In the genomic region with DNA sequence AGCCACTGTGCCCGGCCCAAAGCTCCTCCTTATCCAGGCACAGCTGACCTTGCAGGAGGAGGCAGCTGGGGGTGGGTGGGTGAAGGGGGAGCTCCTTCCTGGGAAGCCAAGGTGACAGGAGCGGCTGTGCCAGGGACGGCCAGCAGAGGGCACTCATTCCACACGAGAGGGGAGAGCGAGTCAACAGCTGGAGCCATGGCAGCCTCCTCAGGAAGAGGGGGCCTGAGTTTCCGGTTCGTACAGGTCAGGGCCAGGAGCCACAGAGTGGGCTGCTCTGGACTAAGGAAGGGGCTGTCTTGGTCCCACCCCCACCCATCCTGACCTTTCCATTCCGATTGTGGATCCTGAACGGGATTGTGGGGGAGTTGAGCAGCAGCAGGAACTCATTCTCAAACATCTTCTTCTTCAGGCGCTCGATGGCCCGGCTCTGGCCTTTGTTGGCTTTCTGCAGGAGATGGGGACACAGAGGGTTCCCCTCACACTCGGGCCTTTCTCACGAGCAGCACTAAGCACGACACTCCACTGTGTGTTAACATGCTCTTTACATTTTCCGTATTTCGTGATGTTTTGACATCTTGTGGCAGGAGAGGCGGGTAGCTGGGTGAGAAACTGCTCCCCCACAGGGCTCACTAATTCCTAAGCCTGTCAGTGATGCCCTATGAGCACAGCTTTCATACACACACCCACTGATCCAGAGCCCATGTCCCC, we compare ENCODE assay signal across 8 cellular contexts.
A peak's percentile ranks its signal among the peaks of the same experiment; 100 is the strongest.
DNase-seq lines count a peak whose midpoint lies in the region; ATAC-seq and TF ChIP-seq lines count a peak whose summit lies in the region.

No MANE protein-coding gene starts in this region.

- peak; percentile 31 for TF ChIP-seq CTCF in GM20000 (IDR thresholded peaks at IDR 0.05; ENCODE audit: extremely low read depth, missing control alignments)

- ATAC-seq in GM19351 (IDR thresholded peaks at IDR 0.05; ENCODE audit: unreplicated experiment) (no peak), HG03469 (IDR thresholded peaks at IDR 0.05; ENCODE audit: unreplicated experiment) (no peak)

- DNase-seq in GM20000 (ENCODE audit: low spot score) (no peak), NCI-H69 (lab: John Stamatoyannopoulos, UW) (peak; percentile 52), activated T-cell treated with anti-CD3 and anti-CD28 coated beads for 24 hours (ENCODE audit: low read depth) (peak; percentile 26), glomerular visceral epithelial cell (ENCODE audit: extremely low spot score) (peak; percentile 76), superior temporal gyrus (ENCODE audit: extremely low spot score) (no peak)
- peak; percentile 63 to 74 for DNase-seq in stimulated activated CD4-positive, alpha-beta T cell treated with anti-CD3 and anti-CD28 coated beads, Interleukin-2, amount 100 ng/mL, for 24 hours

Comparison
In these comparisons a context has a peak if more than half of its experiments do, and no peak if none do; other contexts are left out.
1. DNase-seq: peak in NCI-H69 (single experiment), activated T-cell treated with anti-CD3 and anti-CD28 coated beads for 24 hours (single experiment), glomerular visceral epithelial cell (single experiment) and stimulated activated CD4-positive, alpha-beta T cell treated with anti-CD3 and anti-CD28 coated beads, Interleukin-2, amount 100 ng/mL, for 24 hours (2 of 2); none in GM20000 (single experiment) and superior temporal gyrus (single experiment).